Comparison of ENCODE assay signal across 18 cellular contexts in genomic region chr4:2940267-2941137, GRCh38. TPM values are rescaled to one million over a fixed set of nuclear protein-coding genes. Genes with fewer than 3 reads are reported as not detected.
A peak's percentile ranks its signal among the peaks of the same experiment; 100 is the strongest.
DNase-seq lines count a peak whose midpoint lies in the region; ATAC-seq, FAIRE-seq and TF ChIP-seq lines count a peak whose summit lies in the region.
"Had no signal": no experiment of that assay in that cellular context is flagged by ENCODE, and none has a peak within 500 bp of the region (broad histone marks: within the 10 kb centered on the region; RNA-seq: fewer than 3 reads in every experiment).

No MANE protein-coding gene starts in this region.

- no peak overlapping the region for H3K9ac ChIP-seq in kidney (ENCODE audit: low read length in 2 of 2)

- CTCF ChIA-PET in HEK293 (lab: Yijun Ruan, JAX) (no interaction called here), HEK293T (lab: Yijun Ruan, JAX) (interaction anchor here (1.2 kb wide), 1 partner anchor 14 kb away, joined by 4 read pairs; no protein-coding TSS in a partner anchor)

- no peak for DNase-seq in T-helper 2 cell treated with Interferon-gamma antibody and Interleukin-4, amounts not matched to agents 5 μg/mL and 100 μg/mL, for 36 hours (ENCODE audit: low spot score)
- DNase-seq in T-helper 2 cell = no peak
- DNase-seq in central memory CD8-positive, alpha-beta T cell (ENCODE audit: low spot score in 2 of 2) = no peak
- DNase-seq in posterior vena cava (ENCODE audit: low spot score) = peak; percentile 72
- DNase-seq in kidney = no peak
- no peak for DNase-seq in HEK293T (ENCODE audit: extremely low spot score)
- no peak for DNase-seq in KBM-7
- DNase-seq: activated B cell treated with CpG ODN at 0.5 μM for 24 hours; activated gamma-delta T cell treated with Interleukin-2 at 50 U/mL for 16 hours; CD4-positive, alpha-beta T cell; NCI-H1092 treated with DMSO at 0.1 percent for 48 hours; NCI-H345; stimulated activated CD4-positive, alpha-beta T cell treated with anti-CD3 and anti-CD28 coated beads, Interleukin-4, amount 100 ng/mL, for 24 hours had no signal

- H3K27ac ChIP-seq in HEK293 (ENCODE audit: extremely low read depth, low read depth, low read length) (no peak overlapping the region), kidney (ENCODE audit: low read depth in 2 of 2, low read length in 2 of 2) (no peak overlapping the region)
- H3K27ac ChIP-seq: 22Rv1 had no signal

- TF ChIP-seq CTCF in HEK293 (tag by site-specific recombination; IDR thresholded peaks at IDR 0.05) (no peak), kidney (IDR thresholded peaks at IDR 0.05; ENCODE audit: borderline replicate concordance, extremely low read depth, insufficient read depth) (no peak)

- peak overlapping the region; percentile 49 for H3K27ac Mint-ChIP-seq in T-helper 2 cell treated with Interferon-gamma antibody and Interleukin-4, amounts not matched to agents 5 μg/mL and 100 μg/mL, for 36 hours
- H3K27ac Mint-ChIP-seq in central memory CD8-positive, alpha-beta T cell (ENCODE audit: low read depth) = peak overlapping the region; percentile 85
- H3K27ac Mint-ChIP-seq: activated B cell treated with CpG ODN at 0.5 μM for 24 hours; CD4-positive, alpha-beta T cell; stimulated activated memory B cell treated with anti-CD40 and anti-IgM and Interleukin-4, amounts not matched to agents 10 μg/mL and 1 μg/mL and 100 μg/mL, for 72 hours had no signal

- intact Hi-C loops in posterior vena cava (cut with DNase I) (no loop called here), kidney (cut with DNase I) (no loop called here)

- POLR2A ChIA-PET in HEK293 (lab: Yijun Ruan, JAX) = interaction anchor here (0.5 kb wide), 1 partner anchor 22 kb away, joined by 3 read pairs; no protein-coding TSS in a partner anchor
- POLR2A ChIA-PET in HEK293T (lab: Yijun Ruan, JAX) = no interaction called here

- H3K36me3 Mint-ChIP-seq in T-helper 2 cell treated with Interferon-gamma antibody and Interleukin-4, amounts not matched to agents 5 μg/mL and 100 μg/mL, for 36 hours (ENCODE audit: low read depth) = peaks cover 61% of the 10 kb centered on the region
- peaks cover 55% of the 10 kb centered on the region for H3K36me3 Mint-ChIP-seq in central memory CD8-positive, alpha-beta T cell (ENCODE audit: insufficient read depth)

- H3K4me1 ChIP-seq in HEK293 (ENCODE audit: control insufficient read depth, insufficient read depth, low read length) (no peaks in the 10 kb centered on the region; the same call in 1 of the 2 replicates), kidney (ENCODE audit: control insufficient read depth in 1 of 2, insufficient read depth in 1 of 2, low read depth in 1 of 2, low read length in 2 of 2) (peaks cover 3 to 11% of the 10 kb centered on the region in 2 donors)

- no peaks in the 10 kb centered on the region for H3K9me3 ChIP-seq in HEK293 (ENCODE audit: control insufficient read depth, insufficient read depth, low read depth, low read length)
- no peaks in the 10 kb centered on the region for H3K9me3 ChIP-seq in kidney (ENCODE audit: control insufficient read depth in 1 of 2, low read length in 2 of 2)
- H3K9me3 ChIP-seq: mucosa of descending colon had no signal

- no peak for FAIRE-seq in kidney (lab: Jason Lieb, UNC)
- FAIRE-seq: endometrium had no signal

- H3K36me3 ChIP-seq in HEK293 (ENCODE audit: control insufficient read depth in 2 of 2, insufficient read depth in 1 of 2, low read length in 2 of 2) (peaks cover 6 to 93% of the 10 kb centered on the region in 2 experiments; a peak in 2 of 3 replicates), kidney (ENCODE audit: control insufficient read depth in 1 of 2, insufficient read depth in 2 of 2, low read length in 2 of 2) (peaks cover 31 to 60% of the 10 kb centered on the region in 2 donors)

- H3K4me3 ChIP-seq in HEK293 (ENCODE audit: low read depth, low read length) (no peak overlapping the region), kidney (ENCODE audit: low read length in 2 of 2) (no peak overlapping the region)
- H3K4me3 ChIP-seq: mucosa of descending colon had no signal

- no peaks in the 10 kb centered on the region for H3K27me3 Mint-ChIP-seq in T-helper 2 cell treated with Interferon-gamma antibody and Interleukin-4, amounts not matched to agents 5 μg/mL and 100 μg/mL, for 36 hours (ENCODE audit: low read depth)
- no peaks in the 10 kb centered on the region for H3K27me3 Mint-ChIP-seq in central memory CD8-positive, alpha-beta T cell
- H3K27me3 Mint-ChIP-seq: activated B cell treated with CpG ODN at 0.5 μM for 24 hours; CD4-positive, alpha-beta T cell; stimulated activated memory B cell treated with anti-CD40 and anti-IgM and Interleukin-4, amounts not matched to agents 10 μg/mL and 1 μg/mL and 100 μg/mL, for 72 hours had no signal

- no peaks in the 10 kb centered on the region for H3K9me3 Mint-ChIP-seq in T-helper 2 cell treated with Interferon-gamma antibody and Interleukin-4, amounts not matched to agents 5 μg/mL and 100 μg/mL, for 36 hours
- no peaks in the 10 kb centered on the region for H3K9me3 Mint-ChIP-seq in central memory CD8-positive, alpha-beta T cell
- H3K9me3 Mint-ChIP-seq: activated B cell treated with CpG ODN at 0.5 μM for 24 hours; CD4-positive, alpha-beta T cell; stimulated activated memory B cell treated with anti-CD40 and anti-IgM and Interleukin-4, amounts not matched to agents 10 μg/mL and 1 μg/mL and 100 μg/mL, for 72 hours had no signal

- H3K4me1 Mint-ChIP-seq in T-helper 2 cell treated with Interferon-gamma antibody and Interleukin-4, amounts not matched to agents 5 μg/mL and 100 μg/mL, for 36 hours (ENCODE audit: low read depth) = peaks cover 21% of the 10 kb centered on the region
- H3K4me1 Mint-ChIP-seq in central memory CD8-positive, alpha-beta T cell = peaks cover 52% of the 10 kb centered on the region

- no peak overlapping the region for H3K4me3 Mint-ChIP-seq in T-helper 2 cell treated with Interferon-gamma antibody and Interleukin-4, amounts not matched to agents 5 μg/mL and 100 μg/mL, for 36 hours
- H3K4me3 Mint-ChIP-seq in central memory CD8-positive, alpha-beta T cell = peak overlapping the region; percentile 18
- H3K4me3 Mint-ChIP-seq: activated B cell treated with CpG ODN at 0.5 μM for 24 hours; CD4-positive, alpha-beta T cell; stimulated activated memory B cell treated with anti-CD40 and anti-IgM and Interleukin-4, amounts not matched to agents 10 μg/mL and 1 μg/mL and 100 μg/mL, for 72 hours had no signal

- ATAC-seq in central memory CD8-positive, alpha-beta T cell (replicated peaks; ENCODE audit: extremely low read depth, poor library complexity, severe bottlenecking) = no peak
- ATAC-seq: mucosa of descending colon; stimulated activated memory B cell treated with anti-CD40 and anti-IgM and Interleukin-4, amounts not matched to agents 10 μg/mL and 1 μg/mL and 100 μg/mL, for 72 hours had no signal

- in situ Hi-C loops in KBM-7 (cut with MboI; ENCODE audit: low pct_unique_long_range_greater_than_20kb, low sequenced_read_pairs) = no loop called here

TF ChIP-seq in HEK293, 187 proteins besides CTCF, POLR2A, EP300 and RAD21 (continues in another document):
- TF ChIP-seq ZNF184 (tag by site-specific recombination; IDR thresholded peaks at IDR 0.05) (no peak), ZNF155 (tag by site-specific recombination; IDR thresholded peaks at IDR 0.05) (no peak), ZNF600 (tag by site-specific recombination; IDR thresholded peaks at IDR 0.05) (peak; percentile 56; the same call in 1 of the 2 replicates), ZNF521 (tag by site-specific recombination; IDR thresholded peaks at IDR 0.05) (no peak)

TF ChIP-seq in HEK293T, 16 proteins besides CTCF, POLR2A, EP300 and RAD21:
- no peak for TF ChIP-seq LEF1 (IDR thresholded peaks at IDR 0.05; ENCODE audit: borderline replicate concordance)
- TF ChIP-seq, protein P1, sequence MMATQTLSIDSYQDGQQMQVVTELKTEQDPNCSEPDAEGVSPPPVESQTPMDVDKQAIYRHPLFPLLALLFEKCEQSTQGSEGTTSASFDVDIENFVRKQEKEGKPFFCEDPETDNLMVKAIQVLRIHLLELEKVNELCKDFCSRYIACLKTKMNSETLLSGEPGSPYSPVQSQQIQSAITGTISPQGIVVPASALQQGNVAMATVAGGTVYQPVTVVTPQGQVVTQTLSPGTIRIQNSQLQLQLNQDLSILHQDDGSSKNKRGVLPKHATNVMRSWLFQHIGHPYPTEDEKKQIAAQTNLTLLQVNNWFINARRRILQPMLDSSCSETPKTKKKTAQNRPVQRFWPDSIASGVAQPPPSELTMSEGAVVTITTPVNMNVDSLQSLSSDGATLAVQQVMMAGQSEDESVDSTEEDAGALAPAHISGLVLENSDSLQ (IDR thresholded peaks at IDR 0.05) = no peak
- TF ChIP-seq ARNT (IDR thresholded peaks at IDR 0.05) = no peak
- no peak for TF ChIP-seq TARDBP (IDR thresholded peaks at IDR 0.05)
- no peak for TF ChIP-seq BHLHE40 (IDR thresholded peaks at IDR 0.05; ENCODE audit: borderline replicate concordance)

RNA-seq across cellular contexts. Expression of gene NOP14, which starts 22.7 kb away (rescaled TPM):
- 10 to 100 TPM; 16.1 to 20.5 TPM for total RNA-seq in posterior vena cava
- 22.0 TPM for total RNA-seq in kidney
- 15.1 TPM for polyA plus RNA-seq in kidney (ENCODE audit: insufficient read depth, low read depth, low replicate concordance)

RNA-seq across cellular contexts. Expression of gene GRK4, which starts 22.9 kb away (rescaled TPM):
- total RNA-seq in posterior vena cava (1 to 10 TPM; 5.6 to 8.0 TPM), kidney (4.3 TPM)
- 4.3 TPM for polyA plus RNA-seq in kidney (ENCODE audit: insufficient read depth, low read depth, low replicate concordance)
